8 cellular contexts compared by ENCODE assay signal in genomic region chr2:53970898-53971681, GRCh38. TPM values are rescaled to one million over a fixed set of nuclear protein-coding genes. Genes with fewer than 3 reads are reported as not detected.
DNase-seq lines count a peak whose midpoint lies in the region; ATAC-seq and TF ChIP-seq lines count a peak whose summit lies in the region.

A gene with protein sequence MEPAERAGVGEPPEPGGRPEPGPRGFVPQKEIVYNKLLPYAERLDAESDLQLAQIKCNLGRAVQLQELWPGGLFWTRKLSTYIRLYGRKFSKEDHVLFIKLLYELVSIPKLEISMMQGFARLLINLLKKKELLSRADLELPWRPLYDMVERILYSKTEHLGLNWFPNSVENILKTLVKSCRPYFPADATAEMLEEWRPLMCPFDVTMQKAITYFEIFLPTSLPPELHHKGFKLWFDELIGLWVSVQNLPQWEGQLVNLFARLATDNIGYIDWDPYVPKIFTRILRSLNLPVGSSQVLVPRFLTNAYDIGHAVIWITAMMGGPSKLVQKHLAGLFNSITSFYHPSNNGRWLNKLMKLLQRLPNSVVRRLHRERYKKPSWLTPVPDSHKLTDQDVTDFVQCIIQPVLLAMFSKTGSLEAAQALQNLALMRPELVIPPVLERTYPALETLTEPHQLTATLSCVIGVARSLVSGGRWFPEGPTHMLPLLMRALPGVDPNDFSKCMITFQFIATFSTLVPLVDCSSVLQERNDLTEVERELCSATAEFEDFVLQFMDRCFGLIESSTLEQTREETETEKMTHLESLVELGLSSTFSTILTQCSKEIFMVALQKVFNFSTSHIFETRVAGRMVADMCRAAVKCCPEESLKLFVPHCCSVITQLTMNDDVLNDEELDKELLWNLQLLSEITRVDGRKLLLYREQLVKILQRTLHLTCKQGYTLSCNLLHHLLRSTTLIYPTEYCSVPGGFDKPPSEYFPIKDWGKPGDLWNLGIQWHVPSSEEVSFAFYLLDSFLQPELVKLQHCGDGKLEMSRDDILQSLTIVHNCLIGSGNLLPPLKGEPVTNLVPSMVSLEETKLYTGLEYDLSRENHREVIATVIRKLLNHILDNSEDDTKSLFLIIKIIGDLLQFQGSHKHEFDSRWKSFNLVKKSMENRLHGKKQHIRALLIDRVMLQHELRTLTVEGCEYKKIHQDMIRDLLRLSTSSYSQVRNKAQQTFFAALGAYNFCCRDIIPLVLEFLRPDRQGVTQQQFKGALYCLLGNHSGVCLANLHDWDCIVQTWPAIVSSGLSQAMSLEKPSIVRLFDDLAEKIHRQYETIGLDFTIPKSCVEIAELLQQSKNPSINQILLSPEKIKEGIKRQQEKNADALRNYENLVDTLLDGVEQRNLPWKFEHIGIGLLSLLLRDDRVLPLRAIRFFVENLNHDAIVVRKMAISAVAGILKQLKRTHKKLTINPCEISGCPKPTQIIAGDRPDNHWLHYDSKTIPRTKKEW (N-terminal part only) (minus strand): TSS chr2:53970993. CDS start chr2:53970784, 209 bp downstream.

- peak within 1 kb of the TSS; percentile 96 for H3K27ac Mint-ChIP-seq in activated CD4-positive, alpha-beta T cell treated with anti-CD3 and anti-CD28 coated beads, Interleukin-2, amount 10 ng/mL, durations not matched to agents 7 days and 5 days

- intact Hi-C loops in left colon (cut with DNase I, micrococcal nuclease), result no loop called here

- peaks cover 39% of the 10 kb centered on the region for H3K4me1 Mint-ChIP-seq in activated CD4-positive, alpha-beta T cell treated with anti-CD3 and anti-CD28 coated beads, Interleukin-2, amount 10 ng/mL, durations not matched to agents 7 days and 5 days

- peaks cover 30% of the 10 kb centered on the region for H3K36me3 Mint-ChIP-seq in activated CD4-positive, alpha-beta T cell treated with anti-CD3 and anti-CD28 coated beads, Interleukin-2, amount 10 ng/mL, durations not matched to agents 7 days and 5 days (ENCODE audit: low read depth)

- peak; percentile 90 for ATAC-seq in HG03442 (IDR thresholded peaks at IDR 0.05; ENCODE audit: unreplicated experiment)
- ATAC-seq in left colon, result peak; percentile 94

- H3K4me3 ChIP-seq in BJ (ENCODE audit: low read depth, low read length), result peak within 1 kb of the TSS; percentile 75

- no peak for TF ChIP-seq CTCF in BJ (IDR thresholded peaks at IDR 0.05; ENCODE audit: insufficient read depth, low read depth, low read length)

- H3K27me3 ChIP-seq in BJ (ENCODE audit: control insufficient read depth, insufficient read depth, low read length), result no peaks in the 10 kb centered on the region

- DNase-seq in BJ (ENCODE audit: low read depth) (no peak), GM19240 (ENCODE audit: insufficient read length, low spot score) (peak; percentile 82), NCI-H526 (lab: John Stamatoyannopoulos, UW) (peak; percentile 75 to 96), cortex of kidney (lab: John Stamatoyannopoulos, UW) (peak; percentile 48), left colon (peak; percentile 93 to 96)
- peak; percentile 95 for DNase-seq in activated CD4-positive, alpha-beta T cell treated with anti-CD3 and anti-CD28 coated beads, Interleukin-2, amount 10 ng/mL, durations not matched to agents 7 days and 5 days
- DNase-seq in stimulated activated CD4-positive, alpha-beta T cell treated with anti-CD3 and anti-CD28 coated beads, Interleukin-1b, Interleukin-23, amount 100 ng/mL, for 4 hours (ENCODE audit: low read depth in 2 of 2), result peak; percentile 89 to 97

- H3K36me3 ChIP-seq in BJ (ENCODE audit: control insufficient read depth, insufficient read depth, low read length), result no peaks in the 10 kb centered on the region

- POLR2A ChIA-PET in BJ (lab: Charles Lee), result interaction anchor here (0.5 kb wide), 1 partner anchor 25 kb away, joined by 4 read pairs; no protein-coding TSS in a partner anchor
- POLR2A ChIA-PET in activated CD4-positive, alpha-beta T cell treated with anti-CD3 and anti-CD28 coated beads, Interleukin-2, amount 10 ng/mL, durations not matched to agents 7 days and 5 days (lab: Charles Lee), result no interaction called here

- H3K9me3 Mint-ChIP-seq in activated CD4-positive, alpha-beta T cell treated with anti-CD3 and anti-CD28 coated beads, Interleukin-2, amount 10 ng/mL, durations not matched to agents 7 days and 5 days, result no peaks in the 10 kb centered on the region

- H3K4me3 Mint-ChIP-seq in activated CD4-positive, alpha-beta T cell treated with anti-CD3 and anti-CD28 coated beads, Interleukin-2, amount 10 ng/mL, durations not matched to agents 7 days and 5 days, result peak within 1 kb of the TSS; percentile 88

- CTCF ChIA-PET in BJ (lab: Yijun Ruan, JAX), result no interaction called here
- CTCF ChIA-PET in activated CD4-positive, alpha-beta T cell treated with anti-CD3 and anti-CD28 coated beads, Interleukin-2, amount 10 ng/mL, durations not matched to agents 7 days and 5 days (lab: Charles Lee), result interaction anchor here (0.9 to 2.7 kb wide), 5 partner anchors 9 to 136 kb away, joined by 3 to 11 read pairs (median 4); no protein-coding TSS in a partner anchor

- no peaks in the 10 kb centered on the region for H3K27me3 Mint-ChIP-seq in activated CD4-positive, alpha-beta T cell treated with anti-CD3 and anti-CD28 coated beads, Interleukin-2, amount 10 ng/mL, durations not matched to agents 7 days and 5 days

RNA-seq across cellular contexts. Expression of the gene that starts here (rescaled TPM):
- 14.9 and 32.1 TPM in 2 replicates for polyA plus RNA-seq in BJ (2011; rRNA removed)
- 28.2 and 30.1 TPM in 2 replicates for polyA minus RNA-seq in BJ (2011; rRNA and poly(A)+ RNA removed)
- 10 to 100 TPM; 46.7 to 50.2 TPM for total RNA-seq in activated CD4-positive, alpha-beta T cell treated with anti-CD3 and anti-CD28 coated beads, Interleukin-2, amount 10 ng/mL, durations not matched to agents 7 days and 5 days
- 10 to 100 TPM; 35.2 to 50.7 TPM for total RNA-seq in left colon
